31 cellular contexts compared by ENCODE assay signal in genomic region chr2:207512356-207512755, GRCh38. TPM values are rescaled to one million over a fixed set of nuclear protein-coding genes. Genes with fewer than 3 reads are reported as not detected.
DNase-seq lines count a peak whose midpoint lies in the region; FAIRE-seq and TF ChIP-seq lines count a peak whose summit lies in the region.
"Had no signal": no experiment of that assay in that cellular context is flagged by ENCODE, and none has a peak within 500 bp of the region (broad histone marks: within the 10 kb centered on the region; RNA-seq: fewer than 3 reads in every experiment).

No MANE protein-coding gene starts in this region.

- H3K27ac Mint-ChIP-seq in activated naive CD8-positive, alpha-beta T cell treated with anti-CD3 and anti-CD28 coated beads for 36 hours, result peak overlapping the region; percentile 11
- H3K27ac Mint-ChIP-seq in immature natural killer cell, result no peak overlapping the region
- H3K27ac Mint-ChIP-seq: IgD-negative memory B cell, progenitor cell of endocrine pancreas had no signal

- H3K4me1 Mint-ChIP-seq in activated naive CD8-positive, alpha-beta T cell treated with anti-CD3 and anti-CD28 coated beads for 36 hours, result peaks cover 50% of the 10 kb centered on the region
- no peaks in the 10 kb centered on the region for H3K4me1 Mint-ChIP-seq in immature natural killer cell

- H3K9me3 ChIP-seq in keratinocyte (ENCODE audit: control insufficient read depth, low read depth, low read length), result no peaks in the 10 kb centered on the region
- no peaks in the 10 kb centered on the region for H3K9me3 ChIP-seq in ovary
- H3K9me3 ChIP-seq: esophagus squamous epithelium, neutrophil, Peyer's patch, upper lobe of left lung had no signal

- no peaks in the 10 kb centered on the region for H3K36me3 ChIP-seq in ACC112 (ENCODE audit: insufficient read depth, low read length)
- H3K36me3 ChIP-seq in keratinocyte (ENCODE audit: control insufficient read depth in 2 of 2, extremely low read depth in 1 of 2, insufficient read depth in 2 of 2, low read length in 2 of 2), result no peaks in the 10 kb centered on the region
- no peaks in the 10 kb centered on the region for H3K36me3 ChIP-seq in ovary
- H3K36me3 ChIP-seq: esophagus squamous epithelium, heart right ventricle, neutrophil, Peyer's patch, sigmoid colon, upper lobe of left lung had no signal

- no peak overlapping the region for H3K4me3 Mint-ChIP-seq in activated naive CD8-positive, alpha-beta T cell treated with anti-CD3 and anti-CD28 coated beads for 36 hours
- H3K4me3 Mint-ChIP-seq in immature natural killer cell, result no peak overlapping the region
- H3K4me3 Mint-ChIP-seq: IgD-negative memory B cell, naive B cell had no signal

- no peak for TF ChIP-seq POLR2A in ovary (IDR thresholded peaks at IDR 0.05)

- 79 to 83% (median 81%) methylated on average over 3 of the region's 3 CpGs for WGBS in ovary, 3 donors

- no peaks in the 10 kb centered on the region for H4K20me1 ChIP-seq in keratinocyte (ENCODE audit: control insufficient read depth, extremely low read depth, insufficient read depth, low read length)

- TF ChIP-seq CTCF in keratinocyte (optimal IDR thresholded peaks at IDR 0.05 in 1 of 3, IDR thresholded peaks at IDR 0.05 in 1 of 3, conservative IDR thresholded peaks at IDR 0.05 in 1 of 3; ENCODE audit: extremely low read depth in 1 of 3, insufficient read depth in 2 of 3, low read length in 3 of 3) (no peak), ovary (IDR thresholded peaks at IDR 0.05) (no peak)

- FAIRE-seq in keratinocyte (lab: Jason Lieb, UNC), result peak; percentile 71
- FAIRE-seq: frontal cortex, GM12892 had no signal

- H3K27me3 ChIP-seq in ACC112 (ENCODE audit: insufficient read depth, low read length) (no peaks in the 10 kb centered on the region), keratinocyte (ENCODE audit: control insufficient read depth, extremely low read depth, insufficient read depth, low read length) (no peaks in the 10 kb centered on the region), ovary (no peaks in the 10 kb centered on the region)
- H3K27me3 ChIP-seq: esophagus squamous epithelium, heart right ventricle, neutrophil, Peyer's patch, sigmoid colon, upper lobe of left lung had no signal

- no peaks in the 10 kb centered on the region for H3K27me3 Mint-ChIP-seq in activated naive CD8-positive, alpha-beta T cell treated with anti-CD3 and anti-CD28 coated beads for 36 hours
- peaks cover 0 to 5% (median 1%) of the 10 kb centered on the region in 3 donors for H3K27me3 Mint-ChIP-seq in immature natural killer cell (ENCODE audit: low read depth in 3 of 3)
- H3K27me3 Mint-ChIP-seq: IgD-negative memory B cell, naive B cell had no signal

- peaks cover 46% of the 10 kb centered on the region for H3K4me1 ChIP-seq in ACC112 (ENCODE audit: control insufficient read depth, insufficient read depth, low read length, unreplicated experiment)
- H3K4me1 ChIP-seq in keratinocyte (ENCODE audit: control insufficient read depth, extremely low read depth, insufficient read depth, low read length), result peaks cover 49% of the 10 kb centered on the region
- H3K4me1 ChIP-seq in ovary (ENCODE audit: insufficient read depth), result no peaks in the 10 kb centered on the region
- H3K4me1 ChIP-seq: Peyer's patch, sigmoid colon, upper lobe of left lung had no signal

- H3K9ac ChIP-seq in keratinocyte (ENCODE audit: control insufficient read depth, extremely low read depth, insufficient read depth, low read length), result peak overlapping the region; percentile 23

- dilution Hi-C loops in keratinocyte (cut with MboI; ENCODE audit: extremely low pct_ligation_motif_present, low sequenced_read_pairs), result no loop called here

- H3K9me1 ChIP-seq in keratinocyte (ENCODE audit: control insufficient read depth, extremely low read depth, insufficient read depth, low read length), result no peaks in the 10 kb centered on the region

- in situ Hi-C loops in G401 (cut with HindIII; ENCODE audit: low sequenced_read_pairs), result no loop called here

- TF ChIP-seq EP300 in ovary (IDR thresholded peaks at IDR 0.05), result no peak

- H3K9me3 Mint-ChIP-seq in activated naive CD8-positive, alpha-beta T cell treated with anti-CD3 and anti-CD28 coated beads for 36 hours, result peaks cover 4% of the 10 kb centered on the region
- H3K9me3 Mint-ChIP-seq in immature natural killer cell, result no peaks in the 10 kb centered on the region
- H3K9me3 Mint-ChIP-seq: naive B cell had no signal

- H3K79me2 ChIP-seq in ACC112 (ENCODE audit: control insufficient read depth, insufficient read depth, low read length, unreplicated experiment) (no peaks in the 10 kb centered on the region), keratinocyte (ENCODE audit: control insufficient read depth, insufficient read depth, low read length) (no peaks in the 10 kb centered on the region)

- intact Hi-C loops in ovary (cut with DNase I), result no loop called here

- H3K4me2 ChIP-seq in keratinocyte (ENCODE audit: control insufficient read depth, extremely low read depth, insufficient read depth, low read depth, low read length), result peak overlapping the region; percentile 65

- DNase-seq in NCI-H1417 (lab: John Stamatoyannopoulos, UW) (peak in 2 of 3 experiments; percentile 40 to 52), NCI-H1417 treated with DMSO at 0.1 percent for 48 hours (lab: John Stamatoyannopoulos, UW) (no peak), keratinocyte (ENCODE audit: low read depth, low spot score) (no peak), G401 (ENCODE audit: low spot score) (no peak), immature natural killer cell (no peak), ovary (no peak)
- no peak for DNase-seq in activated naive CD8-positive, alpha-beta T cell treated with anti-CD3 and anti-CD28 coated beads for 36 hours
- DNase-seq: central memory CD4-positive, alpha-beta T cell; COR-L47; cortex of kidney; esophagus squamous epithelium; heart right ventricle; kidney glomerular epithelial cell; midbrain; naive B cell; NCI-H1694 treated with DMSO at 0.1 percent for 48 hours; NCI-H526; Peyer's patch; SHP77 treated with DMSO at 0.1 percent for 48 hours; sigmoid colon; stimulated activated CD4-positive, alpha-beta T cell treated with anti-CD3 and anti-CD28 coated beads, Interleukin-4, amount 100 ng/mL, for 24 hours; T-helper 9 cell; upper lobe of left lung had no signal

- H3K27ac ChIP-seq in ACC112 (ENCODE audit: low read depth, low read length) (peak overlapping the region; percentile 96), keratinocyte (ENCODE audit: control insufficient read depth, insufficient read depth, low read length) (peak overlapping the region; percentile 95), ovary (no peak overlapping the region)
- H3K27ac ChIP-seq: 22Rv1, C4-2B, heart right ventricle, neutrophil, Peyer's patch, sigmoid colon, upper lobe of left lung had no signal

- peaks cover 15% of the 10 kb centered on the region for H3K36me3 Mint-ChIP-seq in activated naive CD8-positive, alpha-beta T cell treated with anti-CD3 and anti-CD28 coated beads for 36 hours
- no peaks in the 10 kb centered on the region for H3K36me3 Mint-ChIP-seq in immature natural killer cell

- H3K4me3 ChIP-seq in ACC112 (ENCODE audit: low read depth, low read length) (no peak overlapping the region), keratinocyte (ENCODE audit: control insufficient read depth in 2 of 3, extremely low read depth in 1 of 3, insufficient read depth in 2 of 3, low read depth in 1 of 3, low read length in 3 of 3) (no peak overlapping the region), ovary (no peak overlapping the region)
- H3K4me3 ChIP-seq: esophagus squamous epithelium, heart right ventricle, Peyer's patch, sigmoid colon, upper lobe of left lung had no signal

- no peak overlapping the region for H2AFZ ChIP-seq in ACC112 (ENCODE audit: low read length, unreplicated experiment)
- H2AFZ ChIP-seq in keratinocyte (ENCODE audit: control insufficient read depth, low read length), result peak overlapping the region; percentile 72

RNA-seq across cellular contexts. Expression of gene CREB1, which starts 17.4 kb away (rescaled TPM):
- 10 to 100 TPM; 71.9 to 81.8 TPM for total RNA-seq in activated naive CD8-positive, alpha-beta T cell treated with anti-CD3 and anti-CD28 coated beads for 36 hours
- polyA plus RNA-seq in keratinocyte (35.6 to 56.1 TPM (median 38.9 TPM) in 3 replicates), immature natural killer cell (10 to 100 TPM; 48.7 to 64.8 (median 59.4) TPM), ovary (10 to 100 TPM; 10.8 to 31.8 TPM)
- 16.4 TPM for polyA plus RNA-seq in keratinocyte (2011; ENCODE audit: low read depth)
- 16.5 and 35.8 TPM in 2 replicates for polyA plus RNA-seq in keratinocyte (2011; cell fraction: cytosol; rRNA removed)
- 42.4 and 46.0 TPM in 2 replicates for polyA plus RNA-seq in keratinocyte (2011; cell fraction: nucleus; rRNA removed)
- polyA plus RNA-seq in keratinocyte (2012; ENCODE audit: low replicate concordance), result 12.6 and 30.3 TPM in 2 replicates
- 62.2 to 125 TPM (median 111 TPM) in 3 replicates for polyA minus RNA-seq in keratinocyte
- polyA minus RNA-seq in keratinocyte (2011; cell fraction: cytosol; rRNA and poly(A)+ RNA removed), result 26.9 TPM
- polyA minus RNA-seq in keratinocyte (2011; cell fraction: nucleus; rRNA and poly(A)+ RNA removed), result 33.4 and 71.0 TPM in 2 replicates
- 42.5 and 60.0 TPM in 2 replicates for total RNA-seq in G401 (2014; rRNA removed; shearing (Covaris generic))
- 10 to 100 TPM; 21.0 to 79.6 (median 62.1) TPM for total RNA-seq in ovary

Comparison
In these comparisons a context has a peak if more than half of its experiments do, and no peak if none do; other contexts are left out.
1. DNase-seq: peak in NCI-H1417 (2 of 3); none in NCI-H1417 treated with DMSO at 0.1 percent for 48 hours (single experiment), activated naive CD8-positive, alpha-beta T cell treated with anti-CD3 and anti-CD28 coated beads for 36 hours (single experiment), keratinocyte (single experiment), G401 (single experiment), immature natural killer cell (0 of 3) and ovary (0 of 5).
2. H3K27ac ChIP-seq: peak in ACC112 (single experiment) and keratinocyte (single experiment); none in ovary (0 of 2).